Comparison of ENCODE assay signal across 10 cellular contexts in the genomic region with DNA sequence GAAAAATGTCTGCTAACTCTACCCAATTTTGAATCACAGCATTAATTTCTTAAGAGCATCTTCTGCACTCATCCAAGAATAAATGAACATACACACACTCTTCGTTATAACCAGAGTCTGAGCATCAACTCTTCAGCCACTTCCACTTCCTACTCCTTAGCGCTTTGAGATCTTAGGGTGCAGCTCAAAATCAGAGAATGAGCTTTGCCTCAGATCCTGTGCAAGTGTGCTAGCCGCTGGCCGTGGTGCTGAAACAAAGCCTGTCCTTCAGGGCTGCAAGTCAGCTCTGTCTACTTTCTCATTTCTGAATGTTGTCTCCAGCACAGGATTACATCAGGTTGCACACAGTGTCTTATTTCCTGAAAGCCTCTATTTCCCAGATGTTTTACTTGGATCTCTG.
DNase-seq lines count a peak whose midpoint lies in the region; ATAC-seq and TF ChIP-seq lines count a peak whose summit lies in the region.
"Had no signal": no experiment of that assay in that cellular context is flagged by ENCODE, and none has a peak within 500 bp of the region (broad histone marks: within the 10 kb centered on the region; RNA-seq: fewer than 3 reads in every experiment).

No MANE protein-coding gene starts in this region.

- 7 to 8% methylated on average over 4 of the region's 4 CpGs for WGBS in thyroid gland, 2 donors
- WGBS in prostate gland: 10% methylated on average over 4 of the region's 4 CpGs

- H3K27me3 ChIP-seq in left ventricle myocardium inferior (ENCODE audit: low read depth) (peaks cover 10% of the 10 kb centered on the region), thyroid gland (no peaks in the 10 kb centered on the region), prostate gland (replicated peaks; ENCODE audit: insufficient read depth) (no peaks in the 10 kb centered on the region)

- ATAC-seq in Right ventricle myocardium inferior: no peak
- ATAC-seq in HG02938 (IDR thresholded peaks at IDR 0.05; ENCODE audit: unreplicated experiment): no peak
- no peak for ATAC-seq in HG02623 (IDR thresholded peaks at IDR 0.05; ENCODE audit: unreplicated experiment)

- peak; percentile 22 for DNase-seq in left ventricle myocardium inferior
- DNase-seq in Right ventricle myocardium inferior (ENCODE audit: missing footprints): no peak
- DNase-seq in SW480 (ENCODE audit: low spot score): peak; percentile 32
- DNase-seq in foreskin fibroblast: peak; percentile 35 to 71
- peak; percentile 4 for DNase-seq in thyroid gland
- DNase-seq in prostate gland (ENCODE audit: low spot score): no peak
- DNase-seq: glutamatergic neuron had no signal

- peaks cover 12% of the 10 kb centered on the region for H3K9me3 ChIP-seq in left ventricle myocardium inferior (replicated peaks)
- H3K9me3 ChIP-seq in thyroid gland: no peaks in the 10 kb centered on the region
- H3K9me3 ChIP-seq in prostate gland: no peaks in the 10 kb centered on the region
- H3K9me3 ChIP-seq: Caco-2 had no signal

- TF ChIP-seq CTCF in left ventricle myocardium inferior (IDR thresholded peaks at IDR 0.05; ENCODE audit: borderline replicate concordance) (no peak), foreskin fibroblast (IDR thresholded peaks at IDR 0.05; ENCODE audit: low read depth, low read length) (no peak), thyroid gland (IDR thresholded peaks at IDR 0.05) (no peak), prostate gland (IDR thresholded peaks at IDR 0.05) (no peak)

- intact Hi-C loops in left ventricle myocardium inferior (cut with micrococcal nuclease): no loop called here
- intact Hi-C loops in Right ventricle myocardium inferior (cut with DNase I): no loop called here
- intact Hi-C loops in thyroid gland (cut with DNase I): no loop called here
- intact Hi-C loops in prostate gland (cut with DNase I): no loop called here

- H3K4me3 ChIP-seq in left ventricle myocardium inferior (no peak overlapping the region), foreskin fibroblast (ENCODE audit: low read depth in 1 of 2, low read length in 2 of 2) (no peak overlapping the region), thyroid gland (replicated peaks in 1 of 3) (no peak overlapping the region), prostate gland (no peak overlapping the region)

- H3K36me3 ChIP-seq in left ventricle myocardium inferior: no peaks in the 10 kb centered on the region
- H3K36me3 ChIP-seq in thyroid gland: no peaks in the 10 kb centered on the region
- H3K36me3 ChIP-seq in prostate gland: no peaks in the 10 kb centered on the region

- H3K27ac ChIP-seq in left ventricle myocardium inferior (replicated peaks) (no peak overlapping the region), thyroid gland (no peak overlapping the region), prostate gland (no peak overlapping the region)

- TF ChIP-seq POLR2A in thyroid gland (IDR thresholded peaks at IDR 0.05) (no peak), prostate gland (IDR thresholded peaks at IDR 0.05) (no peak)

- H3K4me1 ChIP-seq in left ventricle myocardium inferior: no peaks in the 10 kb centered on the region
- no peaks in the 10 kb centered on the region for H3K4me1 ChIP-seq in thyroid gland
- H3K4me1 ChIP-seq in prostate gland (replicated peaks): no peaks in the 10 kb centered on the region
- H3K4me1 ChIP-seq: Caco-2 had no signal

Comparison
In these comparisons a context has a peak if more than half of its experiments do, and no peak if none do; other contexts are left out.
1. DNase-seq: peak in left ventricle myocardium inferior (single experiment), SW480 (single experiment), foreskin fibroblast (2 of 2) and thyroid gland (2 of 2); none in Right ventricle myocardium inferior (single experiment) and prostate gland (single experiment).